22 cellular contexts compared by ENCODE assay signal in the genomic region with DNA sequence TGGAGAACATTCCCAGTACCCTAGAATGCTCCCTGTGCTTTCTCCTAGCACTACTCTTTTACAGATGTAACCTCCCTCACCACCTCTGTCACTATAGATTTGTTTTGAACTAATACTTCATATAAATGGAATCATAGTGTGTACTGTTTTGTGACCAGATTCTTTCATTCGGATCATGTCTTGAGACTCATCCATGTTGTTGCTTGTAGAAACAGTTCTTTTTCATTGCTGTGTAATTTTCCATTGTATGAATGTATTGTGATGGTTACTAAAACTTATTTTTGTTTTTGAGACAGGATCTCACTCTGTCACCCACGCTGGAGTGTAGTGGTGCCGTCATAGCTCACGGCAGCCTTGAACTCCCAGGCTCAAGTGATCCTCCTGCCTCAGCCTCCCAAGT. TPM values are rescaled to one million over a fixed set of nuclear protein-coding genes. Genes with fewer than 3 reads are reported as not detected.
A peak's percentile ranks its signal among the peaks of the same experiment; 100 is the strongest.
DNase-seq lines count a peak whose midpoint lies in the region; ATAC-seq and TF ChIP-seq lines count a peak whose summit lies in the region.
"Had no signal": no experiment of that assay in that cellular context is flagged by ENCODE, and none has a peak within 500 bp of the region (broad histone marks: within the 10 kb centered on the region; RNA-seq: fewer than 3 reads in every experiment).

No MANE protein-coding gene starts in this region.

- H3K27ac Mint-ChIP-seq in natural killer cell = no peak overlapping the region
- H3K27ac Mint-ChIP-seq in natural killer cell treated with Interleukin-12 subunit alpha and Interleukin-12 subunit beta and Interleukin-15 and Interleukin-18, amount 100 ng/mL, for 72 hours = no peak overlapping the region
- H3K27ac Mint-ChIP-seq in endodermal cell = no peak overlapping the region
- H3K27ac Mint-ChIP-seq: CD4-positive, CD25-positive, alpha-beta regulatory T cell had no signal

- H3K27me3 Mint-ChIP-seq in natural killer cell (ENCODE audit: low read depth in 2 of 2) (no peaks in the 10 kb centered on the region), endodermal cell (ENCODE audit: insufficient read depth) (peaks cover 5% of the 10 kb centered on the region)
- no peaks in the 10 kb centered on the region for H3K27me3 Mint-ChIP-seq in natural killer cell treated with Interleukin-12 subunit alpha and Interleukin-12 subunit beta and Interleukin-15 and Interleukin-18, amount 100 ng/mL, for 72 hours
- H3K27me3 Mint-ChIP-seq: CD4-positive, CD25-positive, alpha-beta regulatory T cell had no signal

- H3K79me2 ChIP-seq in OCI-LY7 (ENCODE audit: insufficient read depth, low read depth, low read length) = peaks cover 73% of the 10 kb centered on the region

- no peak overlapping the region for H3K9ac ChIP-seq in endodermal cell (ENCODE audit: extremely low read depth, low read length, poor library complexity, severe bottlenecking)
- H3K9ac ChIP-seq: BLaER1 had no signal

- H3K9me3 Mint-ChIP-seq in natural killer cell (no peaks in the 10 kb centered on the region), endodermal cell (no peaks in the 10 kb centered on the region)
- no peaks in the 10 kb centered on the region for H3K9me3 Mint-ChIP-seq in natural killer cell treated with Interleukin-12 subunit alpha and Interleukin-12 subunit beta and Interleukin-15 and Interleukin-18, amount 100 ng/mL, for 72 hours

- H2AFZ ChIP-seq in OCI-LY7 (ENCODE audit: low read length) = no peak overlapping the region

- peak overlapping the region; percentile 91 for H3K4me2 ChIP-seq in OCI-LY7 (ENCODE audit: low read length)

- H3K27ac ChIP-seq in OCI-LY7 (ENCODE audit: low read depth, low read length, poor library complexity, severe bottlenecking) (no peak overlapping the region), endodermal cell (ENCODE audit: low read depth, low read length) (no peak overlapping the region)
- H3K27ac ChIP-seq: BLaER1 had no signal

- intact Hi-C loops in natural killer cell (cut with micrococcal nuclease) (no loop called here), OCI-LY7 (cut with micrococcal nuclease; ENCODE audit: unreplicated experiment) (no loop called here)

- DNase-seq in natural killer cell = no peak
- no peak for DNase-seq in natural killer cell treated with Interleukin-12 subunit alpha and Interleukin-12 subunit beta and Interleukin-15 and Interleukin-18, amount 100 ng/mL, for 72 hours (ENCODE audit: low spot score)
- no peak for DNase-seq in OCI-LY7 (ENCODE audit: low spot score)
- DNase-seq in endodermal cell = no peak
- DNase-seq in stimulated activated CD4-positive, alpha-beta T cell treated with anti-CD3 and anti-CD28 coated beads, Interleukin-4, amount 100 ng/mL, for 24 hours = no peak
- no peak for DNase-seq in COLO668 (lab: John Stamatoyannopoulos, UW; ENCODE audit: unreplicated experiment)
- no peak for DNase-seq in NCI-H526 treated with DMSO at 0.1 percent for 48 hours (lab: John Stamatoyannopoulos, UW)
- DNase-seq: CD4-positive, CD25-positive, alpha-beta regulatory T cell; COR-L47; DMS79; GF-D8; HCEC 1CT; KBM-7; NCI-H1048; NCI-H1417; NCI-H1694; NCI-H2029 treated with DMSO at 0.1 percent for 48 hours; NCI-H69; SHP77 treated with DMSO at 0.1 percent for 48 hours had no signal

- TF ChIP-seq CTCF in natural killer cell (IDR thresholded peaks at IDR 0.05) = no peak
- no peak for TF ChIP-seq CTCF in OCI-LY7 (conservative IDR thresholded peaks at IDR 0.05; ENCODE audit: low read length)
- no peak for TF ChIP-seq CTCF in endodermal cell (conservative IDR thresholded peaks at IDR 0.05)

- 95 to 100% methylated on average over 4 of the region's 4 CpGs for WGBS in endodermal cell (ENCODE audit: insufficient coverage in 1 of 2, insufficient read length in 1 of 2), 2 experiments

- H3K36me3 Mint-ChIP-seq in natural killer cell = no peaks in the 10 kb centered on the region
- H3K36me3 Mint-ChIP-seq in natural killer cell treated with Interleukin-12 subunit alpha and Interleukin-12 subunit beta and Interleukin-15 and Interleukin-18, amount 100 ng/mL, for 72 hours = peaks cover 23% of the 10 kb centered on the region
- peaks cover 32% of the 10 kb centered on the region for H3K36me3 Mint-ChIP-seq in endodermal cell (ENCODE audit: low read depth)
- H3K36me3 Mint-ChIP-seq: CD4-positive, CD25-positive, alpha-beta regulatory T cell had no signal

- ATAC-seq in natural killer cell = no peak
- no peak for ATAC-seq in natural killer cell treated with Interleukin-12 subunit alpha and Interleukin-12 subunit beta and Interleukin-15 and Interleukin-18, amount 100 ng/mL, for 72 hours
- ATAC-seq in HG02973 (IDR thresholded peaks at IDR 0.05; ENCODE audit: unreplicated experiment) = no peak
- ATAC-seq: Panc1 had no signal

- no peaks in the 10 kb centered on the region for H3K9me3 ChIP-seq in OCI-LY7 (ENCODE audit: low read length)
- H3K9me3 ChIP-seq in endodermal cell (ENCODE audit: control insufficient read depth, low read length) = no peaks in the 10 kb centered on the region
- H3K9me3 ChIP-seq: BLaER1 had no signal

- H4K20me1 ChIP-seq in OCI-LY7 (ENCODE audit: insufficient read depth, low read length) = peaks cover 12% of the 10 kb centered on the region; the same call in 1 of the 2 replicates

- CTCF ChIA-PET in OCI-LY7 (lab: Charles Lee; ENCODE audit: unreplicated experiment) = no interaction called here

- H3K9me2 ChIP-seq in OCI-LY7 (ENCODE audit: insufficient read depth, low read length) = no peaks in the 10 kb centered on the region

- no peaks in the 10 kb centered on the region for H3K27me3 ChIP-seq in endodermal cell (ENCODE audit: control insufficient read depth, insufficient read depth, low read length, poor library complexity, severe bottlenecking)
- H3K27me3 ChIP-seq: BLaER1 had no signal

- H3K4me3 Mint-ChIP-seq in natural killer cell (peak overlapping the region; percentile 33), endodermal cell (no peak overlapping the region)
- H3K4me3 Mint-ChIP-seq in natural killer cell treated with Interleukin-12 subunit alpha and Interleukin-12 subunit beta and Interleukin-15 and Interleukin-18, amount 100 ng/mL, for 72 hours = no peak overlapping the region

- TSS peak; percentile 36 for BruUV-seq in OCI-LY7 (replicated peaks; lab: Mats Ljungman, UMichigan)

- H3K4me3 ChIP-seq in OCI-LY7 (ENCODE audit: low read depth, low read length, poor library complexity, severe bottlenecking) (no peak overlapping the region), endodermal cell (ENCODE audit: low read length) (peak overlapping the region; percentile 95)
- H3K4me3 ChIP-seq: BLaER1 had no signal

- peaks cover 21 to 31% of the 10 kb centered on the region in 2 donors for H3K4me1 Mint-ChIP-seq in natural killer cell
- H3K4me1 Mint-ChIP-seq in natural killer cell treated with Interleukin-12 subunit alpha and Interleukin-12 subunit beta and Interleukin-15 and Interleukin-18, amount 100 ng/mL, for 72 hours (ENCODE audit: low read depth in 2 of 2) = peaks cover 31 to 45% of the 10 kb centered on the region in 2 donors
- H3K4me1 Mint-ChIP-seq in endodermal cell = peaks cover 25% of the 10 kb centered on the region

- POLR2A ChIA-PET in OCI-LY7 (lab: Charles Lee) = interaction anchor here (1.7 to 2.1 kb wide), 2 partner anchors 9 to 34 kb away, joined by 4 to 6 read pairs; no protein-coding TSS in a partner anchor

- H3K4me1 ChIP-seq in OCI-LY7 (ENCODE audit: insufficient read depth, low read length, poor library complexity, severe bottlenecking) = peaks cover 21% of the 10 kb centered on the region
- H3K4me1 ChIP-seq in endodermal cell (ENCODE audit: control insufficient read depth, insufficient read depth, low read length) = peaks cover 3% of the 10 kb centered on the region

- H3K36me3 ChIP-seq in OCI-LY7 (ENCODE audit: insufficient read depth, low read length) (peaks cover 52% of the 10 kb centered on the region), endodermal cell (ENCODE audit: control insufficient read depth, insufficient read depth, low read length) (peaks cover 38% of the 10 kb centered on the region)

RNA-seq across cellular contexts. Expression of a gene that starts 2.7 kb away (rescaled TPM):
- total RNA-seq in natural killer cell (10 to 100 TPM; 25.3 to 28.6 (median 27.9) TPM), OCI-LY7 (2022) (59.6 and 67.2 TPM in 2 replicates), endodermal cell (10 to 100 TPM; 46.3 to 60.7 TPM)
- total RNA-seq in natural killer cell treated with Interleukin-12 subunit alpha and Interleukin-12 subunit beta and Interleukin-15 and Interleukin-18, amount 100 ng/mL, for 72 hours = 10 to 100 TPM; 31.8 to 73.2 TPM
- 25.5 and 32.1 TPM in 2 replicates for total RNA-seq in OCI-LY7 (2014; rRNA removed; shearing (Covaris generic))
- 40.3 TPM for polyA plus RNA-seq in endodermal cell (2013, experiment 1 of 2)
- 40.2 TPM for polyA plus RNA-seq in endodermal cell (2013, experiment 2 of 2)

RNA-seq across cellular contexts. Expression of a gene that starts 55.7 kb away (rescaled TPM):
- total RNA-seq in natural killer cell (10 to 100 TPM; 15.3 to 20.8 (median 19.1) TPM), OCI-LY7 (2022) (13.2 and 17.9 TPM in 2 replicates), endodermal cell (10 to 100 TPM; 14.9 to 18.6 TPM)
- 10 to 100 TPM; 16.2 to 16.5 TPM for total RNA-seq in natural killer cell treated with Interleukin-12 subunit alpha and Interleukin-12 subunit beta and Interleukin-15 and Interleukin-18, amount 100 ng/mL, for 72 hours
- 4.6 and 6.3 TPM in 2 replicates for total RNA-seq in OCI-LY7 (2014; rRNA removed; shearing (Covaris generic))
- polyA plus RNA-seq in endodermal cell (2013, experiment 1 of 2) = 16.8 TPM
- 17.6 TPM for polyA plus RNA-seq in endodermal cell (2013, experiment 2 of 2)
